ENCODE assay signal across 1 cellular context in genomic region chr5:43145071-43145470, GRCh38.
TF ChIP-seq lines count a peak whose summit lies in the region.

No MANE protein-coding gene starts in this region.

TF ChIP-seq in WTC11, 78 proteins besides CTCF, POLR2A, EP300 and RAD21 (continued from another document):
- TF ChIP-seq, protein P1, sequence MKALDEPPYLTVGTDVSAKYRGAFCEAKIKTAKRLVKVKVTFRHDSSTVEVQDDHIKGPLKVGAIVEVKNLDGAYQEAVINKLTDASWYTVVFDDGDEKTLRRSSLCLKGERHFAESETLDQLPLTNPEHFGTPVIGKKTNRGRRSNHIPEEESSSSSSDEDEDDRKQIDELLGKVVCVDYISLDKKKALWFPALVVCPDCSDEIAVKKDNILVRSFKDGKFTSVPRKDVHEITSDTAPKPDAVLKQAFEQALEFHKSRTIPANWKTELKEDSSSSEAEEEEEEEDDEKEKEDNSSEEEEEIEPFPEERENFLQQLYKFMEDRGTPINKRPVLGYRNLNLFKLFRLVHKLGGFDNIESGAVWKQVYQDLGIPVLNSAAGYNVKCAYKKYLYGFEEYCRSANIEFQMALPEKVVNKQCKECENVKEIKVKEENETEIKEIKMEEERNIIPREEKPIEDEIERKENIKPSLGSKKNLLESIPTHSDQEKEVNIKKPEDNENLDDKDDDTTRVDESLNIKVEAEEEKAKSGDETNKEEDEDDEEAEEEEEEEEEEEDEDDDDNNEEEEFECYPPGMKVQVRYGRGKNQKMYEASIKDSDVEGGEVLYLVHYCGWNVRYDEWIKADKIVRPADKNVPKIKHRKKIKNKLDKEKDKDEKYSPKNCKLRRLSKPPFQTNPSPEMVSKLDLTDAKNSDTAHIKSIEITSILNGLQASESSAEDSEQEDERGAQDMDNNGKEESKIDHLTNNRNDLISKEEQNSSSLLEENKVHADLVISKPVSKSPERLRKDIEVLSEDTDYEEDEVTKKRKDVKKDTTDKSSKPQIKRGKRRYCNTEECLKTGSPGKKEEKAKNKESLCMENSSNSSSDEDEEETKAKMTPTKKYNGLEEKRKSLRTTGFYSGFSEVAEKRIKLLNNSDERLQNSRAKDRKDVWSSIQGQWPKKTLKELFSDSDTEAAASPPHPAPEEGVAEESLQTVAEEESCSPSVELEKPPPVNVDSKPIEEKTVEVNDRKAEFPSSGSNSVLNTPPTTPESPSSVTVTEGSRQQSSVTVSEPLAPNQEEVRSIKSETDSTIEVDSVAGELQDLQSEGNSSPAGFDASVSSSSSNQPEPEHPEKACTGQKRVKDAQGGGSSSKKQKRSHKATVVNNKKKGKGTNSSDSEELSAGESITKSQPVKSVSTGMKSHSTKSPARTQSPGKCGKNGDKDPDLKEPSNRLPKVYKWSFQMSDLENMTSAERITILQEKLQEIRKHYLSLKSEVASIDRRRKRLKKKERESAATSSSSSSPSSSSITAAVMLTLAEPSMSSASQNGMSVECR (CRISPR knock-in tag; IDR thresholded peaks at IDR 0.05; ENCODE audit: borderline replicate concordance): no peak
- TF ChIP-seq EMX1 (CRISPR knock-in tag; IDR thresholded peaks at IDR 0.05) (no peak), ZNF512 (CRISPR knock-in tag; IDR thresholded peaks at IDR 0.05; ENCODE audit: borderline replicate concordance) (no peak), CBFB (CRISPR knock-in tag; IDR thresholded peaks at IDR 0.05; ENCODE audit: low read depth) (no peak), NR1H2 (CRISPR knock-in tag; IDR thresholded peaks at IDR 0.05) (no peak)
- TF ChIP-seq, protein P2, sequence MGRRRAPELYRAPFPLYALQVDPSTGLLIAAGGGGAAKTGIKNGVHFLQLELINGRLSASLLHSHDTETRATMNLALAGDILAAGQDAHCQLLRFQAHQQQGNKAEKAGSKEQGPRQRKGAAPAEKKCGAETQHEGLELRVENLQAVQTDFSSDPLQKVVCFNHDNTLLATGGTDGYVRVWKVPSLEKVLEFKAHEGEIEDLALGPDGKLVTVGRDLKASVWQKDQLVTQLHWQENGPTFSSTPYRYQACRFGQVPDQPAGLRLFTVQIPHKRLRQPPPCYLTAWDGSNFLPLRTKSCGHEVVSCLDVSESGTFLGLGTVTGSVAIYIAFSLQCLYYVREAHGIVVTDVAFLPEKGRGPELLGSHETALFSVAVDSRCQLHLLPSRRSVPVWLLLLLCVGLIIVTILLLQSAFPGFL (CRISPR knock-in tag; IDR thresholded peaks at IDR 0.05; ENCODE audit: borderline replicate concordance): no peak
